ENCODE assay signal across 14 cellular contexts in genomic region chr2:3505771-3506170, GRCh38. TPM values are rescaled to one million over a fixed set of nuclear protein-coding genes. Genes with fewer than 3 reads are reported as not detected.
DNase-seq lines count a peak whose midpoint lies in the region; ATAC-seq and TF ChIP-seq lines count a peak whose summit lies in the region.
"Had no signal": no experiment of that assay in that cellular context is flagged by ENCODE, and none has a peak within 500 bp of the region (broad histone marks: within the 10 kb centered on the region; RNA-seq: fewer than 3 reads in every experiment).

No MANE protein-coding gene starts in this region.

- H3K4me3 Mint-ChIP-seq in nephron progenitor cell = no peak overlapping the region
- H3K4me3 Mint-ChIP-seq: B cell, mesothelial cell of epicardium had no signal

- TF ChIP-seq CTCF in fibroblast of villous mesenchyme (IDR thresholded peaks at IDR 0.05; ENCODE audit: insufficient read depth, low read depth, low read length) = no peak
- TF ChIP-seq CTCF in nephron progenitor cell (IDR thresholded peaks at IDR 0.05) = no peak
- TF ChIP-seq CTCF in GM10266 (IDR thresholded peaks at IDR 0.05; ENCODE audit: control insufficient read depth, insufficient read depth, low read depth, missing control alignments) = no peak

- peak; percentile 13 for DNase-seq in NCI-H524 treated with DMSO at 0.1 percent for 48 hours (lab: John Stamatoyannopoulos, UW)
- peak; percentile 69 for DNase-seq in fibroblast of villous mesenchyme (ENCODE audit: low read depth)
- no peak for DNase-seq in nephron progenitor cell
- DNase-seq in GM10266 (ENCODE audit: extremely low spot score) = no peak
- DNase-seq in NCI-H1417 treated with DMSO at 0.1 percent for 48 hours (lab: John Stamatoyannopoulos, UW) = no peak
- no peak for DNase-seq in NCI-H526 (lab: John Stamatoyannopoulos, UW)
- DNase-seq: cortex of kidney, DND-41, SK-N-SH had no signal

- ATAC-seq in GM18511 (IDR thresholded peaks at IDR 0.05; ENCODE audit: unreplicated experiment) = peak; percentile 58
- no peak for ATAC-seq in GM19455 (IDR thresholded peaks at IDR 0.05; ENCODE audit: unreplicated experiment)
- ATAC-seq: GM12878 had no signal

- no peaks in the 10 kb centered on the region for H3K27me3 Mint-ChIP-seq in nephron progenitor cell (ENCODE audit: low read depth, poor library complexity)
- H3K27me3 Mint-ChIP-seq: B cell had no signal

- H3K4me3 ChIP-seq in fibroblast of villous mesenchyme (ENCODE audit: low read depth, low read length) = no peak overlapping the region
- H3K4me3 ChIP-seq: GM12878 had no signal

- H3K4me1 Mint-ChIP-seq in nephron progenitor cell = peaks cover 17% of the 10 kb centered on the region
- H3K4me1 Mint-ChIP-seq: B cell, mesothelial cell of epicardium had no signal

- H3K36me3 Mint-ChIP-seq in nephron progenitor cell (ENCODE audit: low read depth) = peaks cover 75% of the 10 kb centered on the region

- H3K9me3 Mint-ChIP-seq in nephron progenitor cell = peaks cover 12% of the 10 kb centered on the region

- peak overlapping the region; percentile 80 for H3K27ac Mint-ChIP-seq in nephron progenitor cell
- H3K27ac Mint-ChIP-seq: B cell, mesothelial cell of epicardium had no signal

RNA-seq across cellular contexts. Expression of gene ADI1, which starts 13.6 kb away (rescaled TPM):
- total RNA-seq in fibroblast of villous mesenchyme = 47.7 and 66.5 TPM in 2 replicates

RNA-seq across cellular contexts. Expression of gene RNASEH1, which starts 52.4 kb away (rescaled TPM):
- total RNA-seq in fibroblast of villous mesenchyme = 42.7 and 48.3 TPM in 2 replicates

Comparison
In these comparisons a context has a peak if more than half of its experiments do, and no peak if none do; other contexts are left out.
1. DNase-seq: peak in NCI-H524 treated with DMSO at 0.1 percent for 48 hours (single experiment) and fibroblast of villous mesenchyme (single experiment); none in nephron progenitor cell (single experiment), GM10266 (single experiment), NCI-H1417 treated with DMSO at 0.1 percent for 48 hours (single experiment) and NCI-H526 (0 of 2).